9 cellular contexts compared by ENCODE assay signal in genomic region chr3:179768080-179768479, GRCh38.
DNase-seq lines count a peak whose midpoint lies in the region; ATAC-seq and TF ChIP-seq lines count a peak whose summit lies in the region.
"Had no signal": no experiment of that assay in that cellular context is flagged by ENCODE, and none has a peak within 500 bp of the region (broad histone marks: within the 10 kb centered on the region; RNA-seq: fewer than 3 reads in every experiment).

No MANE protein-coding gene starts in this region.

- intact Hi-C loops in natural killer cell (cut with micrococcal nuclease) = no loop called here
- intact Hi-C loops in aorta (cut with DNase I) = no loop called here

- H3K27me3 ChIP-seq in aorta (ENCODE audit: control insufficient read depth in 1 of 2, insufficient read depth in 2 of 2, low read length in 1 of 2) = no peaks in the 10 kb centered on the region
- H3K27me3 ChIP-seq: neutrophil had no signal

- WGBS in aorta, 2 donors = 72 to 76% methylated on average over 3 of the region's 3 CpGs

- no peak overlapping the region for H3K4me3 ChIP-seq in aorta (ENCODE audit: low read length in 2 of 2)

- no peaks in the 10 kb centered on the region for H3K4me1 ChIP-seq in aorta (ENCODE audit: control insufficient read depth in 1 of 2, insufficient read depth in 2 of 2, low read length in 2 of 2)

- no peaks in the 10 kb centered on the region for H3K36me3 Mint-ChIP-seq in natural killer cell

- H3K9me3 ChIP-seq in aorta (ENCODE audit: control insufficient read depth, low read length) = no peaks in the 10 kb centered on the region
- H3K9me3 ChIP-seq: neutrophil had no signal

- peaks cover 4 to 9% of the 10 kb centered on the region in 2 donors for H3K36me3 ChIP-seq in aorta (ENCODE audit: control insufficient read depth in 1 of 2, insufficient read depth in 2 of 2, low read length in 1 of 2)
- H3K36me3 ChIP-seq: neutrophil had no signal

- DNase-seq in DMS114 treated with DMSO at 0.1 percent for 48 hours (lab: John Stamatoyannopoulos, UW; ENCODE audit: unreplicated experiment) (peak; percentile 7), HuH-7.5 (ENCODE audit: low spot score) (peak; percentile 47), SW480 (ENCODE audit: low spot score) (peak; percentile 20), iPS DF 4.7 (ENCODE audit: extremely low read depth, low spot score) (peak; percentile 25), natural killer cell (no peak), aorta (no peak), middle frontal gyrus (ENCODE audit: extremely low spot score, low spot score) (no peak)
- DNase-seq in activated naive CD4-positive, alpha-beta T cell treated with Interleukin-2 at 50 U/mL for 16 hours = no peak

- no peak overlapping the region for H3K27ac Mint-ChIP-seq in natural killer cell

- H3K4me3 Mint-ChIP-seq in natural killer cell = no peak overlapping the region

- H3K9me3 Mint-ChIP-seq in natural killer cell = no peaks in the 10 kb centered on the region

- H3K27ac ChIP-seq in aorta (ENCODE audit: low read depth in 1 of 2, low read length in 2 of 2) = no peak overlapping the region
- H3K27ac ChIP-seq: neutrophil had no signal

- H3K4me1 Mint-ChIP-seq in natural killer cell = peaks cover 19 to 26% of the 10 kb centered on the region in 2 donors

- no peak for TF ChIP-seq CTCF in natural killer cell (IDR thresholded peaks at IDR 0.05)

- H3K27me3 Mint-ChIP-seq in natural killer cell (ENCODE audit: low read depth in 2 of 2) = no peaks in the 10 kb centered on the region

- no peak for ATAC-seq in natural killer cell
- no peak for ATAC-seq in aorta (ENCODE audit: low FRiP score)

Comparison
In these comparisons a context has a peak if more than half of its experiments do, and no peak if none do; other contexts are left out.
1. DNase-seq: peak in DMS114 treated with DMSO at 0.1 percent for 48 hours (single experiment), HuH-7.5 (single experiment), SW480 (single experiment) and iPS DF 4.7 (single experiment); none in activated naive CD4-positive, alpha-beta T cell treated with Interleukin-2 at 50 U/mL for 16 hours (single experiment), natural killer cell (single experiment), aorta (0 of 2) and middle frontal gyrus (single experiment).